18 cellular contexts compared by ENCODE assay signal in genomic region chr13:40452741-40453665, GRCh38.
DNase-seq lines count a peak whose midpoint lies in the region; ATAC-seq, FAIRE-seq and TF ChIP-seq lines count a peak whose summit lies in the region.
"Had no signal": no experiment of that assay in that cellular context is flagged by ENCODE, and none has a peak within 500 bp of the region (broad histone marks: within the 10 kb centered on the region; RNA-seq: fewer than 3 reads in every experiment).

No MANE protein-coding gene starts in this region.

- dilution Hi-C loops in keratinocyte (cut with MboI; ENCODE audit: extremely low pct_ligation_motif_present, low sequenced_read_pairs): no loop called here

- no peaks in the 10 kb centered on the region for H3K79me2 ChIP-seq in astrocyte (ENCODE audit: insufficient read depth, low read length)
- H3K79me2 ChIP-seq in keratinocyte (ENCODE audit: control insufficient read depth, insufficient read depth, low read length): no peaks in the 10 kb centered on the region

- H3K4me3 Mint-ChIP-seq in activated naive CD8-positive, alpha-beta T cell: no peak overlapping the region
- no peak overlapping the region for H3K4me3 Mint-ChIP-seq in activated naive CD8-positive, alpha-beta T cell treated with anti-CD3 and anti-CD28 coated beads for 36 hours
- no peak overlapping the region for H3K4me3 Mint-ChIP-seq in astrocyte (ENCODE audit: unreplicated experiment)
- H3K4me3 Mint-ChIP-seq: central memory CD8-positive, alpha-beta T cell; stimulated activated naive CD8-positive, alpha-beta T cell treated with anti-CD3 and anti-CD28 coated beads, Interleukin-15, Interleukin-2, amounts not matched to agents 100 ng/mL and 50 ng/mL, for 24 hours had no signal

- H3K4me3 ChIP-seq in astrocyte (ENCODE audit: insufficient read depth, low read depth, low read length) (no peak overlapping the region), keratinocyte (ENCODE audit: control insufficient read depth in 2 of 3, extremely low read depth in 1 of 3, insufficient read depth in 2 of 3, low read depth in 1 of 3, low read length in 3 of 3) (peak overlapping the region in 1 of 3 experiments; percentile 25), aorta (ENCODE audit: low read length in 2 of 2) (no peak overlapping the region)
- H3K4me3 ChIP-seq: gastroesophageal sphincter, K562, left ventricle myocardium inferior, Peyer's patch had no signal

- H3K4me1 Mint-ChIP-seq in activated naive CD8-positive, alpha-beta T cell (ENCODE audit: low read depth): peaks cover 13% of the 10 kb centered on the region
- H3K4me1 Mint-ChIP-seq in activated naive CD8-positive, alpha-beta T cell treated with anti-CD3 and anti-CD28 coated beads for 36 hours: peaks cover 19% of the 10 kb centered on the region
- peaks cover 13% of the 10 kb centered on the region for H3K4me1 Mint-ChIP-seq in astrocyte (ENCODE audit: low read depth, unreplicated experiment)

- no peak overlapping the region for H2AFZ ChIP-seq in astrocyte (ENCODE audit: low read depth, low read length)
- H2AFZ ChIP-seq in keratinocyte (ENCODE audit: control insufficient read depth, low read length): peak overlapping the region; percentile 91

- H3K9me1 ChIP-seq in keratinocyte (ENCODE audit: control insufficient read depth, extremely low read depth, insufficient read depth, low read length): no peaks in the 10 kb centered on the region

- TF ChIP-seq CTCF in astrocyte (IDR thresholded peaks at IDR 0.05; ENCODE audit: insufficient read depth, low read depth, low read length) (no peak), keratinocyte (optimal IDR thresholded peaks at IDR 0.05 in 1 of 3, IDR thresholded peaks at IDR 0.05 in 1 of 3, conservative IDR thresholded peaks at IDR 0.05 in 1 of 3; ENCODE audit: extremely low read depth in 1 of 3, insufficient read depth in 2 of 3, low read length in 3 of 3) (peak in 2 of 3 experiments; percentile 14 to 33)

- H3K9ac ChIP-seq in astrocyte (ENCODE audit: low read length): no peak overlapping the region
- H3K9ac ChIP-seq in keratinocyte (ENCODE audit: control insufficient read depth, extremely low read depth, insufficient read depth, low read length): peak overlapping the region; percentile 75

- peak; percentile 6 for ATAC-seq in aorta (ENCODE audit: low FRiP score)
- ATAC-seq: gastroesophageal sphincter, K562 had no signal

- H3K9me3 Mint-ChIP-seq in activated naive CD8-positive, alpha-beta T cell (ENCODE audit: low read depth): peaks cover 3% of the 10 kb centered on the region
- H3K9me3 Mint-ChIP-seq in activated naive CD8-positive, alpha-beta T cell treated with anti-CD3 and anti-CD28 coated beads for 36 hours: peaks cover 5% of the 10 kb centered on the region
- peaks cover 4% of the 10 kb centered on the region for H3K9me3 Mint-ChIP-seq in astrocyte (ENCODE audit: unreplicated experiment)

- H4K20me1 ChIP-seq in astrocyte (ENCODE audit: insufficient read depth, low read length) (no peaks in the 10 kb centered on the region), keratinocyte (ENCODE audit: control insufficient read depth, extremely low read depth, insufficient read depth, low read length) (no peaks in the 10 kb centered on the region)

- H3K27me3 ChIP-seq in astrocyte (ENCODE audit: insufficient read depth, low read length) (no peaks in the 10 kb centered on the region), keratinocyte (ENCODE audit: control insufficient read depth, extremely low read depth, insufficient read depth, low read length) (no peaks in the 10 kb centered on the region), aorta (ENCODE audit: control insufficient read depth in 1 of 2, insufficient read depth in 2 of 2, low read length in 1 of 2) (no peaks in the 10 kb centered on the region)
- H3K27me3 ChIP-seq: gastroesophageal sphincter, Peyer's patch had no signal

- H3K27ac Mint-ChIP-seq in activated naive CD8-positive, alpha-beta T cell: peak overlapping the region; percentile 46
- no peak overlapping the region for H3K27ac Mint-ChIP-seq in activated naive CD8-positive, alpha-beta T cell treated with anti-CD3 and anti-CD28 coated beads for 36 hours
- H3K27ac Mint-ChIP-seq in astrocyte (ENCODE audit: unreplicated experiment): peak overlapping the region; percentile 27
- H3K27ac Mint-ChIP-seq: stimulated activated naive CD8-positive, alpha-beta T cell treated with anti-CD3 and anti-CD28 coated beads, Interleukin-15, Interleukin-2, amounts not matched to agents 100 ng/mL and 50 ng/mL, for 24 hours had no signal

- peak overlapping the region; percentile 18 for H3K27ac ChIP-seq in astrocyte (ENCODE audit: low read depth, low read length)
- peak overlapping the region; percentile 98 for H3K27ac ChIP-seq in keratinocyte (ENCODE audit: control insufficient read depth, insufficient read depth, low read length)
- H3K27ac ChIP-seq in aorta (ENCODE audit: low read depth in 1 of 2, low read length in 2 of 2): peak overlapping the region in 1 of 2 donors; percentile 37
- H3K27ac ChIP-seq: gastroesophageal sphincter, left ventricle myocardium inferior, Peyer's patch had no signal

- H3K36me3 ChIP-seq in astrocyte (ENCODE audit: insufficient read depth, low read length) (no peaks in the 10 kb centered on the region), keratinocyte (ENCODE audit: control insufficient read depth in 2 of 2, extremely low read depth in 1 of 2, insufficient read depth in 2 of 2, low read length in 2 of 2) (no peaks in the 10 kb centered on the region), aorta (ENCODE audit: control insufficient read depth in 1 of 2, insufficient read depth in 2 of 2, low read length in 1 of 2) (no peaks in the 10 kb centered on the region)
- H3K36me3 ChIP-seq: gastroesophageal sphincter, left ventricle myocardium inferior, Peyer's patch had no signal

- peaks cover 9% of the 10 kb centered on the region for H3K4me1 ChIP-seq in astrocyte (ENCODE audit: insufficient read depth, low read length)
- H3K4me1 ChIP-seq in keratinocyte (ENCODE audit: control insufficient read depth, extremely low read depth, insufficient read depth, low read length): peaks cover 21% of the 10 kb centered on the region
- peaks cover 0 to 9% of the 10 kb centered on the region in 2 donors for H3K4me1 ChIP-seq in aorta (ENCODE audit: control insufficient read depth in 1 of 2, insufficient read depth in 2 of 2, low read length in 2 of 2)
- H3K4me1 ChIP-seq: gastroesophageal sphincter, Peyer's patch had no signal

- peaks cover 3% of the 10 kb centered on the region for H3K36me3 Mint-ChIP-seq in activated naive CD8-positive, alpha-beta T cell
- peaks cover 1% of the 10 kb centered on the region for H3K36me3 Mint-ChIP-seq in activated naive CD8-positive, alpha-beta T cell treated with anti-CD3 and anti-CD28 coated beads for 36 hours
- peaks cover 5% of the 10 kb centered on the region for H3K36me3 Mint-ChIP-seq in astrocyte (ENCODE audit: low read depth, unreplicated experiment)

- H3K27me3 Mint-ChIP-seq in activated naive CD8-positive, alpha-beta T cell: no peaks in the 10 kb centered on the region
- H3K27me3 Mint-ChIP-seq in activated naive CD8-positive, alpha-beta T cell treated with anti-CD3 and anti-CD28 coated beads for 36 hours: no peaks in the 10 kb centered on the region
- H3K27me3 Mint-ChIP-seq in astrocyte (ENCODE audit: low read depth, unreplicated experiment): peaks cover 10% of the 10 kb centered on the region
- H3K27me3 Mint-ChIP-seq: central memory CD8-positive, alpha-beta T cell; stimulated activated naive CD8-positive, alpha-beta T cell treated with anti-CD3 and anti-CD28 coated beads, Interleukin-15, Interleukin-2, amounts not matched to agents 100 ng/mL and 50 ng/mL, for 24 hours had no signal

- H3K9me3 ChIP-seq in astrocyte (ENCODE audit: insufficient read depth, low read depth, low read length) (no peaks in the 10 kb centered on the region), keratinocyte (ENCODE audit: control insufficient read depth, low read depth, low read length) (peaks cover 3% of the 10 kb centered on the region), aorta (ENCODE audit: control insufficient read depth, low read length) (peaks cover 2% of the 10 kb centered on the region)
- H3K9me3 ChIP-seq: gastroesophageal sphincter, Peyer's patch had no signal

- FAIRE-seq in astrocyte (lab: Jason Lieb, UNC): no peak
- FAIRE-seq in keratinocyte (lab: Jason Lieb, UNC): peak; percentile 99
- no peak for FAIRE-seq in frontal cortex (lab: Jason Lieb, UNC)
- FAIRE-seq: K562, TTC549 had no signal

- H3K4me2 ChIP-seq in astrocyte (ENCODE audit: low read length) (peak overlapping the region; percentile 47), keratinocyte (ENCODE audit: control insufficient read depth, extremely low read depth, insufficient read depth, low read depth, low read length) (peak overlapping the region; percentile 63)

- intact Hi-C loops in aorta (cut with DNase I): no loop called here

- WGBS in aorta, 2 donors: 5 to 9% methylated on average over 5 of the region's 5 CpGs

- no peak for DNase-seq in activated naive CD8-positive, alpha-beta T cell treated with anti-CD3 and anti-CD28 coated beads for 36 hours
- DNase-seq in astrocyte (ENCODE audit: low read depth): peak; percentile 65
- DNase-seq in keratinocyte (ENCODE audit: low read depth, low spot score): peak; percentile 78
- DNase-seq in aorta: no peak
- no peak for DNase-seq in middle frontal gyrus (ENCODE audit: extremely low spot score, low spot score)
- DNase-seq in frontal cortex (ENCODE audit: low spot score in 2 of 2): no peak
- DNase-seq in NCI-H1092 treated with DMSO at 0.1 percent for 48 hours (lab: John Stamatoyannopoulos, UW): no peak
- DNase-seq: left ventricle myocardium inferior; NCI-H2107; occipital lobe; stimulated activated CD4-positive, alpha-beta T cell treated with anti-CD3 and anti-CD28 coated beads, Interleukin-1b, Interleukin-23, amount 100 ng/mL, for 48 hours had no signal

Comparison
In these comparisons a context has a peak if more than half of its experiments do, and no peak if none do; other contexts are left out.
1. DNase-seq: peak in astrocyte (single experiment) and keratinocyte (single experiment); none in activated naive CD8-positive, alpha-beta T cell treated with anti-CD3 and anti-CD28 coated beads for 36 hours (single experiment), aorta (0 of 2), middle frontal gyrus (single experiment), frontal cortex (0 of 2) and NCI-H1092 treated with DMSO at 0.1 percent for 48 hours (single experiment).